In the genomic region with DNA sequence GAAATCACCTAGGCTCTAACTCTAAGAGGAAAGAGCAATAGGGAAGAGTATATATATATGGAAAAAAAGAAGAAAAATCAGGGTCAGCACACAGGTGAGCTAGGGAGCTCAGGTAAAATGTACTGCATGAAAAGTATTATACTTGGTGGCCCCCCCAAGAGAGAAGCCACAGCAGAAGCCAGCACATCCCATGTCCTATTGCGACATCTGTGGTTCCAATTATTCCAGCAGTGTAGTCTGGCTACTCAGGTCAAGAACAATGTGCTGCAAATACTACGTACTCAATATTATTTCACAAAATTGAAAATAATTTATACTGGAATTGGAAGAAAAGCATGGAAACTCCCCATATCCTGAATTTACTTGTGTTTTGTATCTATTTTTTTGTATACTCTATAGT, we compare ENCODE assay signal across 28 cellular contexts.
"Had no signal": no experiment of that assay in that cellular context is flagged by ENCODE, and none has a peak within 500 bp of the region (broad histone marks: within the 10 kb centered on the region; RNA-seq: fewer than 3 reads in every experiment).

No MANE protein-coding gene starts in this region.

- H3K4me3 Mint-ChIP-seq: activated CD4-positive, alpha-beta T cell treated with anti-CD3 and anti-CD28 coated beads, Interleukin-2, amount 10 ng/mL, durations not matched to agents 24 days and 14 days; activated CD8-positive, alpha-beta T cell treated with anti-CD3 and anti-CD28 coated beads for 36 hours; dendritic cell treated with granulocyte-macrophage colony-stimulating factor and Interleukin-4, amounts not matched to agents 40 ng/mL and 50 ng/mL, for 4 days; endodermal cell; natural killer cell; neural progenitor cell; T-helper 1 cell treated with Interleukin-12 subunit alpha and Interleukin-12 subunit beta and Interleukin-4 antibody, amounts not matched to agents 30 μg/mL and 1 μg/mL, for 36 hours had no signal

- H3K4me1 ChIP-seq: left ventricle myocardium inferior, neural progenitor cell, parathyroid adenoma, psoas muscle, sigmoid colon, transverse colon had no signal

- H3K9me3 Mint-ChIP-seq: activated CD8-positive, alpha-beta T cell treated with anti-CD3 and anti-CD28 coated beads for 36 hours; activated T-cell treated with anti-CD3 and anti-CD28 coated beads, Interleukin-2, amount 50 U/mL, for 72 hours; dendritic cell treated with granulocyte-macrophage colony-stimulating factor and Interleukin-4, amounts not matched to agents 40 ng/mL and 50 ng/mL, for 4 days; endodermal cell; natural killer cell; neural progenitor cell; T-helper 1 cell treated with Interleukin-12 subunit alpha and Interleukin-12 subunit beta and Interleukin-4 antibody, amounts not matched to agents 30 μg/mL and 1 μg/mL, for 36 hours had no signal

- DNase-seq: activated CD4-positive, alpha-beta T cell treated with anti-CD3 and anti-CD28 coated beads, Interleukin-2, amount 10 ng/mL, durations not matched to agents 24 days and 14 days; activated CD8-positive, alpha-beta T cell treated with anti-CD3 and anti-CD28 coated beads for 36 hours; activated naive CD4-positive, alpha-beta T cell; activated T-cell treated with anti-CD3 and anti-CD28 coated beads, Interleukin-2, amount 50 U/mL, for 72 hours; amygdala; central memory CD4-positive, alpha-beta T cell; endodermal cell; foreskin melanocyte; left ventricle myocardium inferior; mesendoderm; natural killer cell; occipital lobe; psoas muscle; sigmoid colon; stimulated activated CD4-positive, alpha-beta T cell treated with anti-CD3 and anti-CD28 coated beads, Interleukin-1b, Interleukin-23, amount 100 ng/mL, for 48 hours; stimulated activated naive CD4-positive, alpha-beta T cell; T-helper 9 cell; transverse colon; WERI-Rb-1 had no signal

- FAIRE-seq: islet of Langerhans had no signal

- H2AFZ ChIP-seq: neural progenitor cell, parathyroid adenoma had no signal

- H3K79me2 ChIP-seq: parathyroid adenoma had no signal

- ATAC-seq: activated CD4-positive, CD25-positive, alpha-beta regulatory T cell treated with anti-CD3 and anti-CD28 coated beads, Interleukin-2, amount 50 U/mL, for 24 hours; activated CD8-positive, alpha-beta T cell treated with anti-CD3 and anti-CD28 coated beads for 36 hours; activated T-cell treated with anti-CD3 and anti-CD28 coated beads, Interleukin-2, amount 50 U/mL, for 72 hours; esophagus mucosa; natural killer cell; psoas muscle had no signal

- H3K4me1 Mint-ChIP-seq: endodermal cell, natural killer cell, neural progenitor cell had no signal

- H3K27me3 Mint-ChIP-seq: activated CD4-positive, alpha-beta T cell treated with anti-CD3 and anti-CD28 coated beads, Interleukin-2, amount 10 ng/mL, durations not matched to agents 24 days and 14 days; activated CD8-positive, alpha-beta T cell treated with anti-CD3 and anti-CD28 coated beads for 36 hours; dendritic cell treated with granulocyte-macrophage colony-stimulating factor and Interleukin-4, amounts not matched to agents 40 ng/mL and 50 ng/mL, for 4 days had no signal

- H3K27ac Mint-ChIP-seq: activated CD4-positive, alpha-beta T cell treated with anti-CD3 and anti-CD28 coated beads, Interleukin-2, amount 10 ng/mL, durations not matched to agents 24 days and 14 days; dendritic cell treated with granulocyte-macrophage colony-stimulating factor and Interleukin-4, amounts not matched to agents 40 ng/mL and 50 ng/mL, for 4 days; endodermal cell; natural killer cell; neural progenitor cell; T-helper 1 cell treated with Interleukin-12 subunit alpha and Interleukin-12 subunit beta and Interleukin-4 antibody, amounts not matched to agents 30 μg/mL and 1 μg/mL, for 36 hours had no signal

- H3K27ac ChIP-seq: left ventricle myocardium inferior, neural progenitor cell, parathyroid adenoma, psoas muscle, sigmoid colon, transverse colon, WERI-Rb-1 had no signal

- H3K9ac ChIP-seq: neural progenitor cell, parathyroid adenoma had no signal

- H3K4me2 ChIP-seq: neural progenitor cell, smooth muscle cell had no signal

- H3K4me3 ChIP-seq: left ventricle myocardium inferior, lung, neural progenitor cell, psoas muscle, sigmoid colon, smooth muscle cell, transverse colon had no signal

- H3K27me3 ChIP-seq: neural progenitor cell, sigmoid colon, transverse colon had no signal

- H3K9me3 ChIP-seq: left ventricle myocardium inferior, psoas muscle, sigmoid colon, transverse colon had no signal

- H3K36me3 Mint-ChIP-seq: natural killer cell had no signal

- H3K36me3 ChIP-seq: transverse colon, WERI-Rb-1 had no signal
